8 cellular contexts compared by ENCODE assay signal in the genomic region with DNA sequence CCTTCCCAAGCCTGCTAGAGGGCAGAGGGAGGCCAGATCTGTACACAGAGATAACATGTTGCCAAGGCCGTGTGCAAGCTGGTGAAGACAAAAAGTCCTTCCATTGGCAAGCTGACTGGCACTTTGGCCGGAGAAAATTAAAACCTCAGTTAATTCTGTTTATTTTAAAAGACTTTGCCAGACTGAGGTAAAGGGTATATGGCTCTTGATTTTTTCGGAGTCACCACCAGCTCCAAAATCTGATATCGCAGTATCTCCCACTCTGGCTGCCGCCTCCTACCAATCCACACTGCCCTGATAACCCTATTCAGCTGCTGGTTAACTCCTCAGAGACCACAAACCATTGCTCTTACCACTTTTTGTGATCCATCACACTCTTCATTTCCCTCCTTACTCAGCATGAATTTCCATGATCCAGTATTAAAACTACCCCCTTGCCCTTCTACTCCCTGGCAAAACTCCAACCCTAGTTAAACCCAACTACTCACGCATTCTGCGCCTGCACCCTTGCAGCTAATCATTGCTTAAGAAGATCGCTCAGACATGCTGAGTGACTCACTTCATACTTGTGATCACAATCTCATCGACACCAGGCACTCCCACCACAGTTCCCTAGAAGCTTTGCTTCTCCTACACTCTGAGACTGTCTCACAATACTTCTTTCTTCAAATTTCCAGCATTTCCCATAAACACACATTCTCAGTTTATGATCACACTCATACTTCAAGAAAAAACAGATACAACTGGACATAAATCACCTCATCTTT. TPM values are rescaled to one million over a fixed set of nuclear protein-coding genes. Genes with fewer than 3 reads are reported as not detected.
A peak's percentile ranks its signal among the peaks of the same experiment; 100 is the strongest.
DNase-seq lines count a peak whose midpoint lies in the region; ATAC-seq, FAIRE-seq and TF ChIP-seq lines count a peak whose summit lies in the region.

No MANE protein-coding gene starts in this region.

- H3K79me2 ChIP-seq in K562 (ENCODE audit: control insufficient read depth, insufficient read depth, low read length), result no peaks in the 10 kb centered on the region; the same call in 2 of the 3 replicates

- H3K9ac ChIP-seq in K562 (ENCODE audit: insufficient read depth in 1 of 2, low read depth in 2 of 2, low read length in 2 of 2), result peak overlapping the region; percentile 35 to 56; a peak in 3 of 4 replicates

- TF ChIP-seq CTCF in K562 (IDR thresholded peaks at IDR 0.05 in 2 of 3, conservative IDR thresholded peaks at IDR 0.05 in 1 of 3; ENCODE audit: insufficient read depth in 2 of 3, low read depth in 1 of 3, low read length in 3 of 3), result no peak
- TF ChIP-seq CTCF in spleen (IDR thresholded peaks at IDR 0.05 in 8 of 11, conservative IDR thresholded peaks at IDR 0.05 in 3 of 11), result no peak

- H4K20me1 ChIP-seq in K562 (replicated peaks; ENCODE audit: control insufficient read depth, insufficient read depth, low read length), result 0 out of 2 replicates have a peak, but pooled peaks cover 3% of the 10 kb centered on the region

- H3K4me3 ChIP-seq in K562 (no peak overlapping the region), spleen (peak overlapping the region in 1 of 8 donors; percentile 17)

- H2AFZ ChIP-seq in K562 (ENCODE audit: low read depth, low read length), result no peak overlapping the region

- in situ Hi-C loops in K562 (cut with MboI), result no loop called here

- no peaks in the 10 kb centered on the region for H3K27me3 ChIP-seq in K562 (ENCODE audit: control insufficient read depth in 2 of 2, insufficient read depth in 2 of 2, low read length in 2 of 2)
- H3K27me3 ChIP-seq in spleen (replicated peaks in 1 of 7), result no peaks in the 10 kb centered on the region

- peak; percentile 28 for TF ChIP-seq EP300 in K562 (IDR thresholded peaks at IDR 0.05; ENCODE audit: low read length)

- TF ChIP-seq POLR2A in H54 (IDR thresholded peaks at IDR 0.05; ENCODE audit: low read depth, low read length), result no peak
- TF ChIP-seq POLR2A in K562 (conservative IDR thresholded peaks at IDR 0.05), result no peak
- TF ChIP-seq POLR2A in spleen (IDR thresholded peaks at IDR 0.05), result no peak

- ATAC-seq in K562 (peak; percentile 81), GM18907 (IDR thresholded peaks at IDR 0.05; ENCODE audit: unreplicated experiment) (no peak), GM19351 (IDR thresholded peaks at IDR 0.05; ENCODE audit: unreplicated experiment) (no peak)

- POLR2A ChIA-PET in K562 (lab: Yijun Ruan, JAX), result interaction anchor here (0.9 to 1.7 kb wide), 10 partner anchors 10 to 99 kb away, joined by 3 to 9 read pairs (median 4); partner anchors contain the start of gene MDM4

- intact Hi-C loops in K562 (cut with micrococcal nuclease) (no loop called here), spleen (cut with DNase I; ENCODE audit: low total_unique reads) (no loop called here)

- H3K27ac ChIP-seq in K562 (ENCODE audit: extremely low read depth, low read depth, low read length) (peak overlapping the region; percentile 4), spleen (peak overlapping the region; percentile 56 to 86 (median 79))

- no TSS peak for BruUV-seq in K562 (replicated peaks; lab: Mats Ljungman, UMichigan)

- no peaks in the 10 kb centered on the region for H3K36me3 ChIP-seq in K562 (ENCODE audit: control insufficient read depth, insufficient read depth, low read length)
- peaks cover 0 to 15% (median 6%) of the 10 kb centered on the region in 6 donors for H3K36me3 ChIP-seq in spleen

- H3K4me2 ChIP-seq in K562 (ENCODE audit: insufficient read depth, low read length), result peak overlapping the region; percentile 70

- CTCF ChIA-PET in K562 (lab: Yijun Ruan, JAX; ENCODE audit: low intra/inter-chr PET ratio), result no interaction called here

- TF ChIP-seq RAD21 in K562 (CRISPR knock-in tag; conservative IDR thresholded peaks at IDR 0.05 in 1 of 2, IDR thresholded peaks at IDR 0.05 in 1 of 2), result no peak

- DNase-seq in H54 (ENCODE audit: insufficient read length, low spot score) (peak; percentile 69), RCC 7860 (ENCODE audit: low spot score) (peak; percentile 100), K562 (ENCODE audit: extremely low read depth in 1 of 4, low spot score in 3 of 4) (peak; percentile 73 to 84 (median 75)), spleen (no peak), inferior parietal cortex (ENCODE audit: extremely low spot score) (no peak)

- FAIRE-seq in H54 (lab: Jason Lieb, UNC), result peak; percentile 80
- FAIRE-seq in RCC 7860 (lab: Jason Lieb, UNC), result peak; percentile 98
- peak; percentile 85 for FAIRE-seq in K562 (lab: Jason Lieb, UNC)
- peak; percentile 49 for FAIRE-seq in islet of Langerhans (lab: Jason Lieb, UNC)

- H3K4me1 ChIP-seq in K562 (replicated peaks in 1 of 2; ENCODE audit: control insufficient read depth in 2 of 2, insufficient read depth in 2 of 2, low read length in 2 of 2) (peaks cover 32 to 37% of the 10 kb centered on the region in 2 experiments), spleen (peaks cover 14 to 84% (median 36%) of the 10 kb centered on the region in 6 donors)

- 2% methylated on average over 9 of the region's 9 CpGs for WGBS in K562 (ENCODE audit: insufficient coverage, low coverage, missing lambda C conversion rate)
- 39 to 53% (median 44%) methylated on average over 9 of the region's 9 CpGs for WGBS in spleen, 5 donors

- H3K9me1 ChIP-seq in K562 (ENCODE audit: control insufficient read depth, insufficient read depth, low read length), result no peaks in the 10 kb centered on the region

- no peaks in the 10 kb centered on the region for H3K9me3 ChIP-seq in K562 (replicated peaks; ENCODE audit: control insufficient read depth, insufficient read depth, low read depth, low read length)
- no peaks in the 10 kb centered on the region for H3K9me3 ChIP-seq in spleen

TF ChIP-seq in K562, 482 proteins besides CTCF, POLR2A, EP300 and RAD21 (continues in another document):
- peak; percentile 84 for TF ChIP-seq BCOR (IDR thresholded peaks at IDR 0.05)
- TF ChIP-seq, protein P1, sequence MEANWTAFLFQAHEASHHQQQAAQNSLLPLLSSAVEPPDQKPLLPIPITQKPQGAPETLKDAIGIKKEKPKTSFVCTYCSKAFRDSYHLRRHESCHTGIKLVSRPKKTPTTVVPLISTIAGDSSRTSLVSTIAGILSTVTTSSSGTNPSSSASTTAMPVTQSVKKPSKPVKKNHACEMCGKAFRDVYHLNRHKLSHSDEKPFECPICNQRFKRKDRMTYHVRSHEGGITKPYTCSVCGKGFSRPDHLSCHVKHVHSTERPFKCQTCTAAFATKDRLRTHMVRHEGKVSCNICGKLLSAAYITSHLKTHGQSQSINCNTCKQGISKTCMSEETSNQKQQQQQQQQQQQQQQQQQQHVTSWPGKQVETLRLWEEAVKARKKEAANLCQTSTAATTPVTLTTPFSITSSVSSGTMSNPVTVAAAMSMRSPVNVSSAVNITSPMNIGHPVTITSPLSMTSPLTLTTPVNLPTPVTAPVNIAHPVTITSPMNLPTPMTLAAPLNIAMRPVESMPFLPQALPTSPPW (CRISPR knock-in tag; IDR thresholded peaks at IDR 0.05), result peak; percentile 42; the same call in 1 of the 2 replicates
- no peak for TF ChIP-seq ILK (tag; IDR thresholded peaks at IDR 0.05; ENCODE audit: borderline replicate concordance, low read depth)
- peak; percentile 97 for TF ChIP-seq SMARCA4 (IDR thresholded peaks at IDR 0.05)
- TF ChIP-seq RFX1 (IDR thresholded peaks at IDR 0.05), result peak; percentile 25; the same call in 1 of the 2 replicates
- TF ChIP-seq SMARCB1 (IDR thresholded peaks at IDR 0.05; ENCODE audit: insufficient read length, low read depth), result peak; percentile 99
- peak; percentile 68 for TF ChIP-seq FOS (IDR thresholded peaks at IDR 0.05; ENCODE audit: extremely low read depth, insufficient read length)

RNA-seq across cellular contexts. Expression of gene PPP1R15B, which starts 5.8 kb away (rescaled TPM):
- total RNA-seq in K562 (2011; cell fraction: chromatin; rRNA removed; ENCODE audit: low replicate concordance), result 89.5 and 106 TPM in 2 replicates
- 92.1 and 92.6 TPM in 2 replicates for total RNA-seq in K562 (2011; cell fraction: nucleolus; rRNA removed)
- 106 and 121 TPM in 2 replicates for total RNA-seq in K562 (2011; cell fraction: nucleoplasm; rRNA removed)
- total RNA-seq in K562 (2014; rRNA removed) (30.8 and 32.3 TPM in 2 replicates), K562 (2014; rRNA removed; fragmentation: Illumina TruSeq; extraction: Trizol) (42.2 and 45.5 TPM in 2 replicates), K562 (2015; rRNA removed; fragmentation: Illumina TruSeq; extraction: Trizol) (30.6 and 32.4 TPM in 2 replicates), K562 (2021) (46.5 and 48.1 TPM in 2 replicates), spleen (10 to 100 TPM; 46.3 to 73.1 (median 63.8) TPM)
- polyA plus RNA-seq in K562 (2011; rRNA removed) (24.6 and 27.0 TPM in 2 replicates), K562 (2014; fragmentation: Illumina TruSeq; extraction: Trizol) (34.2 and 36.5 TPM in 2 replicates), K562 (2014; fragmentation: Nextera tagmentation; extraction: Ambion mirVana) (10 to 100 TPM; 17.0 to 24.7 TPM), K562 (2014; rRNA removed) (26.9 and 27.2 TPM in 2 replicates), spleen (10 to 100 TPM; 10.8 to 17.2 (median 12.5) TPM)
- polyA plus RNA-seq in K562 (2011; cell fraction: cytosol; rRNA removed), result 19.2 and 23.1 TPM in 2 replicates
- polyA plus RNA-seq in K562 (2011; cell fraction: nucleus; rRNA removed), result 18.4 and 20.5 TPM in 2 replicates
- polyA plus RNA-seq in K562 (2012), result 15.8 and 22.5 TPM in 2 replicates
- polyA minus RNA-seq in K562 (2011; rRNA and poly(A)+ RNA removed), result 47.0 and 63.2 TPM in 2 replicates
- 38.7 and 39.2 TPM in 2 replicates for polyA minus RNA-seq in K562 (2011; cell fraction: cytosol; rRNA and poly(A)+ RNA removed)
- polyA minus RNA-seq in K562 (2011; cell fraction: nucleus; rRNA and poly(A)+ RNA removed), result 36.5 and 72.2 TPM in 2 replicates

RNA-seq across cellular contexts. Expression of gene PLEKHA6, which starts 57.7 kb away (rescaled TPM):
- 0.09 and 0.14 TPM in 2 replicates for total RNA-seq in K562 (2011; cell fraction: chromatin; rRNA removed; ENCODE audit: low replicate concordance)
- 0.17 TPM in 1 of 2 replicates, not detected in the other for total RNA-seq in K562 (2011; cell fraction: nucleolus; rRNA removed)
- 0.15 TPM in 1 of 2 replicates, not detected in the other for total RNA-seq in K562 (2011; cell fraction: nucleoplasm; rRNA removed)
- not detected in 2 replicates for total RNA-seq in K562 (2014; rRNA removed)
- not detected in 2 replicates for total RNA-seq in K562 (2014; rRNA removed; fragmentation: Illumina TruSeq; extraction: Trizol)
- total RNA-seq in K562 (2015; rRNA removed; fragmentation: Illumina TruSeq; extraction: Trizol), result 0.04 and 0.34 TPM in 2 replicates
- total RNA-seq in K562 (2021), result 0.29 and 0.33 TPM in 2 replicates
- 0.01 TPM in 2 replicates for polyA plus RNA-seq in K562 (2011; rRNA removed)
- 0.01 TPM in 1 of 2 replicates, not detected in the other for polyA plus RNA-seq in K562 (2011; cell fraction: cytosol; rRNA removed)
- polyA plus RNA-seq in K562 (2011; cell fraction: nucleus; rRNA removed), result 0.06 and 0.24 TPM in 2 replicates
- polyA plus RNA-seq in K562 (2012), result 0.21 and 0.35 TPM in 2 replicates
- not detected in 2 replicates for polyA plus RNA-seq in K562 (2014; fragmentation: Illumina TruSeq; extraction: Trizol)
- polyA plus RNA-seq in K562 (2014; fragmentation: Nextera tagmentation; extraction: Ambion mirVana), result under 1 TPM in 1 of 2 experiments, not detected in 1; under 0.01 TPM
- polyA plus RNA-seq in K562 (2014; rRNA removed), result 0.01 TPM in 1 of 2 replicates, not detected in the other
- 0.04 and 0.06 TPM in 2 replicates for polyA minus RNA-seq in K562 (2011; rRNA and poly(A)+ RNA removed)
- not detected in 2 replicates for polyA minus RNA-seq in K562 (2011; cell fraction: cytosol; rRNA and poly(A)+ RNA removed)
- under 0.01 and 0.11 TPM in 2 replicates for polyA minus RNA-seq in K562 (2011; cell fraction: nucleus; rRNA and poly(A)+ RNA removed)
- total RNA-seq in spleen, result 1 to 10 TPM in 6 of 7 donors, under 1 TPM in 1; 0.51 to 6.5 (median 4.0) TPM
- 1 to 10 TPM in 1 of 3 donors, under 1 TPM in 2; 0.47 to 1.8 (median 0.65) TPM for polyA plus RNA-seq in spleen

Comparison
In these comparisons a context has a peak if more than half of its experiments do, and no peak if none do; other contexts are left out.
1. DNase-seq: peak in H54 (single experiment), RCC 7860 (single experiment) and K562 (4 of 4); none in spleen (single experiment) and inferior parietal cortex (single experiment).